Comparison of ENCODE assay signal across 21 cellular contexts in genomic region chr7:108460964-108461363, GRCh38. TPM values are rescaled to one million over a fixed set of nuclear protein-coding genes. Genes with fewer than 3 reads are reported as not detected.
DNase-seq lines count a peak whose midpoint lies in the region; ATAC-seq, FAIRE-seq and TF ChIP-seq lines count a peak whose summit lies in the region.
"Had no signal": no experiment of that assay in that cellular context is flagged by ENCODE, and none has a peak within 500 bp of the region (broad histone marks: within the 10 kb centered on the region; RNA-seq: fewer than 3 reads in every experiment).

No MANE protein-coding gene starts in this region.

- H3K4me3 ChIP-seq in H1 (ENCODE audit: extremely low read depth in 1 of 4, insufficient read depth in 2 of 4, low read depth in 3 of 4, low read length in 4 of 4) (no peak overlapping the region), pancreas (no peak overlapping the region)

- no peak overlapping the region for H2BK120ac ChIP-seq in H1 (replicated peaks; ENCODE audit: low read depth, low read length)

- H3K4ac ChIP-seq in H1 (replicated peaks; ENCODE audit: insufficient read length, low read depth, low read length), result no peak overlapping the region

- no peak overlapping the region for H3K27ac Mint-ChIP-seq in activated CD8-positive, alpha-beta T cell treated with anti-CD3 and anti-CD28 coated beads for 36 hours
- H3K27ac Mint-ChIP-seq: B cell, HFFc6 had no signal

- H3K4me2 ChIP-seq in H1 (ENCODE audit: insufficient read depth in 1 of 2, low read depth in 2 of 2, low read length in 2 of 2), result no peak overlapping the region

- no peak overlapping the region for H3K4me3 Mint-ChIP-seq in activated CD8-positive, alpha-beta T cell treated with anti-CD3 and anti-CD28 coated beads for 36 hours
- H3K4me3 Mint-ChIP-seq: B cell, HFFc6 had no signal

- H3K4me1 Mint-ChIP-seq in activated CD8-positive, alpha-beta T cell treated with anti-CD3 and anti-CD28 coated beads for 36 hours (ENCODE audit: low read depth), result peaks cover 47% of the 10 kb centered on the region

- no peak overlapping the region for H4K8ac ChIP-seq in H1 (ENCODE audit: extremely low read depth, insufficient read depth, low read length)

- H4K20me1 ChIP-seq in H1 (replicated peaks in 1 of 2; ENCODE audit: control insufficient read depth in 1 of 2, insufficient read depth in 2 of 2, low read length in 2 of 2), result no peaks in the 10 kb centered on the region

- 78% methylated on average over 1 of the region's 1 CpG; no CpG with 5 or more reads in 1 of the 2 experiments for WGBS in H1 (ENCODE audit: extremely low coverage in 1 of 2, insufficient coverage in 1 of 2, insufficient read length in 1 of 2, insufficient replicate concordance in 2 of 2, low coverage in 1 of 2, low lambda C conversion rate in 2 of 2, missing lambda C conversion rate in 1 of 2), 2 experiments
- 88 to 98% methylated on average over 1 of the region's 1 CpG for WGBS in pancreas, 2 donors

- no peak for TF ChIP-seq RAD21 in H1 (IDR thresholded peaks at IDR 0.05 in 1 of 2, conservative IDR thresholded peaks at IDR 0.05 in 1 of 2; ENCODE audit: low read depth in 2 of 2, low read length in 2 of 2)

- no peak overlapping the region for H2AK5ac ChIP-seq in H1 (ENCODE audit: low read depth, low read length)

- H2BK15ac ChIP-seq in H1 (ENCODE audit: low read length), result peak overlapping the region; percentile 53; the same call in 1 of the 2 replicates

- no peak overlapping the region for H3K18ac ChIP-seq in H1 (ENCODE audit: extremely low read depth, low read length)

- POLR2A ChIA-PET in H1 (lab: Charles Lee; ENCODE audit: partially characterized antibody), result no interaction called here
- POLR2A ChIA-PET in activated CD8-positive, alpha-beta T cell treated with anti-CD3 and anti-CD28 coated beads for 36 hours (lab: Charles Lee), result interaction anchor here (0.7 to 0.9 kb wide), 2 partner anchors 8 to 18 kb away, joined by 3 read pairs; no protein-coding TSS in a partner anchor

- H3K36me3 ChIP-seq in H1 (ENCODE audit: control insufficient read depth in 2 of 4, insufficient read depth in 4 of 4, low read length in 3 of 4), result no peaks in the 10 kb centered on the region
- H3K36me3 ChIP-seq in pancreas, result no peaks in the 10 kb centered on the region

- no peak for TF ChIP-seq CTCF in H1 (IDR thresholded peaks at IDR 0.05; ENCODE audit: control extremely low read depth in 1 of 3, insufficient read depth in 1 of 3, low read depth in 1 of 3, low read length in 3 of 3)
- TF ChIP-seq CTCF in pancreas (IDR thresholded peaks at IDR 0.05), result no peak
- TF ChIP-seq CTCF in activated CD8-positive, alpha-beta T cell treated with anti-CD3 and anti-CD28 coated beads for 36 hours (IDR thresholded peaks at IDR 0.05), result no peak

- in situ Hi-C loops in G401 (cut with HindIII; ENCODE audit: low sequenced_read_pairs), result no loop called here

- no peak for ATAC-seq in pancreas
- no peak for ATAC-seq in activated CD8-positive, alpha-beta T cell treated with anti-CD3 and anti-CD28 coated beads for 36 hours
- ATAC-seq: HepG2 had no signal

- TF ChIP-seq POLR2A in H1 (IDR thresholded peaks at IDR 0.05; ENCODE audit: control extremely low read depth in 1 of 2, low read depth in 2 of 2, low read length in 2 of 2), result no peak

- intact Hi-C loops in pancreas (cut with DNase I), result no loop called here
- intact Hi-C loops in activated CD8-positive, alpha-beta T cell treated with anti-CD3 and anti-CD28 coated beads for 36 hours (cut with micrococcal nuclease), result loop anchor here (2.0 kb wide), 1 partner anchor 280 kb away; no protein-coding TSS in a partner anchor

- H2BK5ac ChIP-seq in H1 (ENCODE audit: low read depth, low read length), result no peak overlapping the region

- CTCF ChIA-PET in H1 (lab: Charles Lee; ENCODE audit: partially characterized antibody), result interaction anchor here (0.7 to 2.8 kb wide), 9 partner anchors 8 to 278 kb away, joined by 3 to 15 read pairs (median 4); no protein-coding TSS in a partner anchor
- CTCF ChIA-PET in activated CD8-positive, alpha-beta T cell treated with anti-CD3 and anti-CD28 coated beads for 36 hours (lab: Charles Lee), result interaction anchor here (1.7 to 3.6 kb wide), 3 partner anchors 36 to 280 kb away, joined by 4 to 14 read pairs (median 12); no protein-coding TSS in a partner anchor

- 0 out of 7 replicates have a peak, but pooled peaks cover 0 to 2% (median 0%) of the 10 kb centered on the region in 4 experiments for H3K4me1 ChIP-seq in H1 (replicated peaks in 1 of 4; ENCODE audit: control insufficient read depth in 3 of 4, insufficient read depth in 4 of 4, low read length in 3 of 4)
- peaks cover 8 to 18% (median 11%) of the 10 kb centered on the region in 3 donors for H3K4me1 ChIP-seq in pancreas

- no peak overlapping the region for H4K5ac ChIP-seq in H1 (ENCODE audit: insufficient read length, low read depth, low read length)

- H3K14ac ChIP-seq in H1 (ENCODE audit: insufficient read length), result no peak overlapping the region

- H3K27me3 Mint-ChIP-seq in activated CD8-positive, alpha-beta T cell treated with anti-CD3 and anti-CD28 coated beads for 36 hours, result peaks cover 18% of the 10 kb centered on the region

- H2AFZ ChIP-seq in H1 (ENCODE audit: low read length), result no peak overlapping the region

- H2BK12ac ChIP-seq in H1 (ENCODE audit: low read depth, low read length), result no peak overlapping the region

- FAIRE-seq in H1 (lab: Jason Lieb, UNC), result no peak
- no peak for FAIRE-seq in pancreas (lab: Jason Lieb, UNC)
- FAIRE-seq: GM12892, H54, HepG2 had no signal

- no peaks in the 10 kb centered on the region for H3K79me2 ChIP-seq in H1 (ENCODE audit: control insufficient read depth in 1 of 2, insufficient read depth in 2 of 2, low read length in 2 of 2)

- H3K36me3 Mint-ChIP-seq in activated CD8-positive, alpha-beta T cell treated with anti-CD3 and anti-CD28 coated beads for 36 hours (ENCODE audit: low read depth), result no peaks in the 10 kb centered on the region

- H3K79me1 ChIP-seq in H1 (ENCODE audit: low read depth, low read length), result no peaks in the 10 kb centered on the region

- H4K91ac ChIP-seq in H1 (replicated peaks; ENCODE audit: insufficient read length, low read length), result no peak overlapping the region

- peaks cover 6% of the 10 kb centered on the region; the same call in 1 of the 2 replicates for H3K23me2 ChIP-seq in H1 (ENCODE audit: low read depth, low read length)

- H3K27me3 ChIP-seq in H1 (replicated peaks in 1 of 4; ENCODE audit: control insufficient read depth in 3 of 4, extremely low read depth in 1 of 4, insufficient read depth in 3 of 4, low read length in 3 of 4) (peaks cover 2 to 17% (median 15%) of the 10 kb centered on the region in 4 experiments), pancreas (no peaks in the 10 kb centered on the region)

- peak; percentile 15 for DNase-seq in G401 (ENCODE audit: low spot score)
- DNase-seq in SK-N-DZ (ENCODE audit: low spot score), result peak; percentile 80
- DNase-seq in H1 (ENCODE audit: low read depth in 1 of 2, low spot score in 2 of 2), result no peak
- no peak for DNase-seq in pancreas
- no peak for DNase-seq in activated CD8-positive, alpha-beta T cell treated with anti-CD3 and anti-CD28 coated beads for 36 hours
- DNase-seq in AG20443 (ENCODE audit: low spot score), result no peak
- DNase-seq in GOT3 (lab: John Stamatoyannopoulos, UW), result no peak
- DNase-seq: COR-L47, DMS53, HFFc6, KG1, MV-4-11, NCI-H1417, NCI-H2029 treated with DMSO at 0.1 percent for 48 hours, RPMI8226, SIG-M5, T-helper 1 cell had no signal

- H3K23ac ChIP-seq in H1 (ENCODE audit: insufficient read length), result no peak overlapping the region

- no peak overlapping the region for H3K27ac ChIP-seq in H1 (ENCODE audit: low read depth, low read length)
- H3K27ac ChIP-seq in pancreas, result peak overlapping the region; percentile 6 to 48 (median 40)

- no peaks in the 10 kb centered on the region for H3K9me3 ChIP-seq in H1 (ENCODE audit: insufficient read depth in 2 of 2, low read depth in 1 of 2, low read length in 1 of 2)
- no peaks in the 10 kb centered on the region for H3K9me3 ChIP-seq in pancreas

- no peaks in the 10 kb centered on the region for H3K9me3 Mint-ChIP-seq in activated CD8-positive, alpha-beta T cell treated with anti-CD3 and anti-CD28 coated beads for 36 hours
- H3K9me3 Mint-ChIP-seq: HFFc6 had no signal

- H2BK20ac ChIP-seq in H1 (ENCODE audit: low read length), result no peak overlapping the region

- TF ChIP-seq EP300 in H1 (IDR thresholded peaks at IDR 0.05; ENCODE audit: borderline replicate concordance in 1 of 2, low read depth in 2 of 2, low read length in 2 of 2), result no peak

- no peak overlapping the region for H3K9ac ChIP-seq in H1 (replicated peaks in 1 of 4; ENCODE audit: extremely low read depth in 1 of 4, low read depth in 3 of 4, low read length in 3 of 4)

- no peak overlapping the region for H3K56ac ChIP-seq in H1 (replicated peaks; ENCODE audit: insufficient read length, low read depth, low read length)

RNA-seq across cellular contexts. Expression of gene NRCAM, which starts 4.7 kb away (rescaled TPM):
- total RNA-seq in G401 (2014; rRNA removed; shearing (Covaris generic)), result 1.0 TPM in 1 of 2 replicates, not detected in the other
- 30.6 and 31.6 TPM in 2 replicates for polyA plus RNA-seq in SK-N-DZ (2014; cell fraction: cytosol; rRNA removed)
- 29.1 and 34.8 TPM in 2 replicates for polyA plus RNA-seq in SK-N-DZ (2014; cell fraction: nucleus; rRNA removed)
- total RNA-seq in H1 (2021; fragmentation: NEBNext Ultra II Directional; extraction: Animal tissue kit (Norgen Biotek cat#: 25700)), result 3.8 and 4.3 TPM in 2 replicates
- polyA plus RNA-seq in H1 (2011; rRNA removed) (2.2 and 2.7 TPM in 2 replicates), pancreas (10 to 100 TPM; 14.1 to 31.2 TPM)
- 3.4 TPM for polyA plus RNA-seq in H1 (2011; cell fraction: cytosol; rRNA removed)
- polyA plus RNA-seq in H1 (2011; cell fraction: nucleus; rRNA removed), result 3.3 TPM
- 1.9 to 3.0 TPM (median 2.5 TPM) in 4 replicates for polyA plus RNA-seq in H1 (2012, experiment 1 of 2)
- 0.13 TPM for polyA plus RNA-seq in H1 (2012, experiment 2 of 2)
- 3.6 TPM for polyA plus RNA-seq in H1 (2013, experiment 1 of 2)
- polyA plus RNA-seq in H1 (2013, experiment 2 of 2), result 3.7 TPM
- polyA minus RNA-seq in H1 (2011; rRNA and poly(A)+ RNA removed), result 10.2 and 11.9 TPM in 2 replicates
- 10.3 TPM for polyA minus RNA-seq in H1 (2011; cell fraction: cytosol; rRNA and poly(A)+ RNA removed)
- polyA minus RNA-seq in H1 (2011; cell fraction: nucleus; rRNA and poly(A)+ RNA removed), result 15.2 TPM
- 10 to 100 TPM; 28.4 to 53.6 (median 41.5) TPM for total RNA-seq in pancreas
- 1 to 10 TPM; 3.2 to 3.8 TPM for total RNA-seq in activated CD8-positive, alpha-beta T cell treated with anti-CD3 and anti-CD28 coated beads for 36 hours

Comparison
In these comparisons a context has a peak if more than half of its experiments do, and no peak if none do; other contexts are left out.
1. DNase-seq: peak in G401 (single experiment) and SK-N-DZ (single experiment); none in H1 (0 of 2), pancreas (0 of 6), activated CD8-positive, alpha-beta T cell treated with anti-CD3 and anti-CD28 coated beads for 36 hours (single experiment), AG20443 (single experiment) and GOT3 (single experiment).